1 cellular context compared by ENCODE assay signal in genomic region chr22:27377901-27378300, GRCh38.
A peak's percentile ranks its signal among the peaks of the same experiment; 100 is the strongest.
TF ChIP-seq lines count a peak whose summit lies in the region.

No MANE protein-coding gene starts in this region.

TF ChIP-seq in HEK293, 187 proteins besides CTCF, POLR2A, EP300 and RAD21 (continued from another document):
- TF ChIP-seq, protein P1, sequence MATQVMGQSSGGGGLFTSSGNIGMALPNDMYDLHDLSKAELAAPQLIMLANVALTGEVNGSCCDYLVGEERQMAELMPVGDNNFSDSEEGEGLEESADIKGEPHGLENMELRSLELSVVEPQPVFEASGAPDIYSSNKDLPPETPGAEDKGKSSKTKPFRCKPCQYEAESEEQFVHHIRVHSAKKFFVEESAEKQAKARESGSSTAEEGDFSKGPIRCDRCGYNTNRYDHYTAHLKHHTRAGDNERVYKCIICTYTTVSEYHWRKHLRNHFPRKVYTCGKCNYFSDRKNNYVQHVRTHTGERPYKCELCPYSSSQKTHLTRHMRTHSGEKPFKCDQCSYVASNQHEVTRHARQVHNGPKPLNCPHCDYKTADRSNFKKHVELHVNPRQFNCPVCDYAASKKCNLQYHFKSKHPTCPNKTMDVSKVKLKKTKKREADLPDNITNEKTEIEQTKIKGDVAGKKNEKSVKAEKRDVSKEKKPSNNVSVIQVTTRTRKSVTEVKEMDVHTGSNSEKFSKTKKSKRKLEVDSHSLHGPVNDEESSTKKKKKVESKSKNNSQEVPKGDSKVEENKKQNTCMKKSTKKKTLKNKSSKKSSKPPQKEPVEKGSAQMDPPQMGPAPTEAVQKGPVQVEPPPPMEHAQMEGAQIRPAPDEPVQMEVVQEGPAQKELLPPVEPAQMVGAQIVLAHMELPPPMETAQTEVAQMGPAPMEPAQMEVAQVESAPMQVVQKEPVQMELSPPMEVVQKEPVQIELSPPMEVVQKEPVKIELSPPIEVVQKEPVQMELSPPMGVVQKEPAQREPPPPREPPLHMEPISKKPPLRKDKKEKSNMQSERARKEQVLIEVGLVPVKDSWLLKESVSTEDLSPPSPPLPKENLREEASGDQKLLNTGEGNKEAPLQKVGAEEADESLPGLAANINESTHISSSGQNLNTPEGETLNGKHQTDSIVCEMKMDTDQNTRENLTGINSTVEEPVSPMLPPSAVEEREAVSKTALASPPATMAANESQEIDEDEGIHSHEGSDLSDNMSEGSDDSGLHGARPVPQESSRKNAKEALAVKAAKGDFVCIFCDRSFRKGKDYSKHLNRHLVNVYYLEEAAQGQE (tag by site-specific recombination; IDR thresholded peaks at IDR 0.05), result no peak
- TF ChIP-seq ZNF10 (tag by site-specific recombination; IDR thresholded peaks at IDR 0.05) (no peak), ZNF2 (tag by site-specific recombination; IDR thresholded peaks at IDR 0.05) (no peak), ZNF600 (tag by site-specific recombination; IDR thresholded peaks at IDR 0.05) (no peak), ZNF398 (tag by site-specific recombination; IDR thresholded peaks at IDR 0.05) (no peak), ZNF132 (tag by site-specific recombination; IDR thresholded peaks at IDR 0.05; ENCODE audit: borderline replicate concordance) (no peak), ZNF292 (tag by site-specific recombination; IDR thresholded peaks at IDR 0.05; ENCODE audit: borderline replicate concordance, low read depth) (no peak), ZNF184 (tag by site-specific recombination; IDR thresholded peaks at IDR 0.05) (no peak), ZBTB20 (tag by site-specific recombination; IDR thresholded peaks at IDR 0.05) (no peak), SP2 (tag by site-specific recombination; IDR thresholded peaks at IDR 0.05) (no peak), ZNF529 (tag by site-specific recombination; IDR thresholded peaks at IDR 0.05; ENCODE audit: insufficient replicate concordance) (no peak), FEZF1 (tag by site-specific recombination; IDR thresholded peaks at IDR 0.05) (peak; percentile 72), ZNF155 (tag by site-specific recombination; IDR thresholded peaks at IDR 0.05) (no peak), ZNF664 (tag by site-specific recombination; IDR thresholded peaks at IDR 0.05) (no peak), HOXD13 (CRISPR knock-in tag; IDR thresholded peaks at IDR 0.05; ENCODE audit: borderline replicate concordance) (no peak), ZNF48 (tag by site-specific recombination; IDR thresholded peaks at IDR 0.05) (no peak), ZNF701 (tag by site-specific recombination; IDR thresholded peaks at IDR 0.05) (no peak), ZNF76 (tag by site-specific recombination; IDR thresholded peaks at IDR 0.05; ENCODE audit: borderline replicate concordance, low read depth) (no peak), ZNF610 (tag by site-specific recombination; IDR thresholded peaks at IDR 0.05; ENCODE audit: borderline replicate concordance) (no peak), ZNF366 (tag by site-specific recombination; conservative IDR thresholded peaks at IDR 0.05) (no peak), ZNF473 (tag by site-specific recombination; IDR thresholded peaks at IDR 0.05) (no peak), BCL11A (tag by site-specific recombination; IDR thresholded peaks at IDR 0.05; ENCODE audit: low read depth) (no peak), ZNF768 (tag by site-specific recombination; IDR thresholded peaks at IDR 0.05) (peak; percentile 77; the same call in 1 of the 2 replicates), SP7 (tag by site-specific recombination; IDR thresholded peaks at IDR 0.05) (no peak), ZNF175 (tag by site-specific recombination; IDR thresholded peaks at IDR 0.05) (no peak), PRDM4 (tag by site-specific recombination; IDR thresholded peaks at IDR 0.05) (peak; percentile 27; the same call in 1 of the 2 replicates), ZNF623 (tag by site-specific recombination; IDR thresholded peaks at IDR 0.05) (no peak), ZNF391 (tag by site-specific recombination; IDR thresholded peaks at IDR 0.05; ENCODE audit: borderline replicate concordance, low read depth) (no peak), TCF7L2 (IDR thresholded peaks at IDR 0.05; ENCODE audit: borderline replicate concordance, low read depth, low read length) (no peak), SP3 (tag by site-specific recombination; IDR thresholded peaks at IDR 0.05) (no peak), ZNF544 (tag by site-specific recombination; IDR thresholded peaks at IDR 0.05) (no peak), ZNF518A (tag by site-specific recombination; conservative IDR thresholded peaks at IDR 0.05; ENCODE audit: low read depth) (no peak), ZNF654 (tag by site-specific recombination; IDR thresholded peaks at IDR 0.05; ENCODE audit: low read depth) (no peak), KLF1 (tag by site-specific recombination; IDR thresholded peaks at IDR 0.05) (no peak), ZNF311 (tag by site-specific recombination; IDR thresholded peaks at IDR 0.05; ENCODE audit: borderline replicate concordance) (no peak), ZNF24 (tag by site-specific recombination; IDR thresholded peaks at IDR 0.05) (0 out of 2 replicates have a peak, but pooled peaks have one; percentile 33), ZNF274 (IDR thresholded peaks at IDR 0.05; ENCODE audit: low read length) (no peak), ZNF274 (tag by site-specific recombination; IDR thresholded peaks at IDR 0.05; ENCODE audit: borderline replicate concordance) (no peak)
- TF ChIP-seq, protein P2, sequence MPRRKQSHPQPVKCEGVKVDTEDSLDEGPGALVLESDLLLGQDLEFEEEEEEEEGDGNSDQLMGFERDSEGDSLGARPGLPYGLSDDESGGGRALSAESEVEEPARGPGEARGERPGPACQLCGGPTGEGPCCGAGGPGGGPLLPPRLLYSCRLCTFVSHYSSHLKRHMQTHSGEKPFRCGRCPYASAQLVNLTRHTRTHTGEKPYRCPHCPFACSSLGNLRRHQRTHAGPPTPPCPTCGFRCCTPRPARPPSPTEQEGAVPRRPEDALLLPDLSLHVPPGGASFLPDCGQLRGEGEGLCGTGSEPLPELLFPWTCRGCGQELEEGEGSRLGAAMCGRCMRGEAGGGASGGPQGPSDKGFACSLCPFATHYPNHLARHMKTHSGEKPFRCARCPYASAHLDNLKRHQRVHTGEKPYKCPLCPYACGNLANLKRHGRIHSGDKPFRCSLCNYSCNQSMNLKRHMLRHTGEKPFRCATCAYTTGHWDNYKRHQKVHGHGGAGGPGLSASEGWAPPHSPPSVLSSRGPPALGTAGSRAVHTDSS (tag by site-specific recombination; IDR thresholded peaks at IDR 0.05), result no peak
